ENCODE assay signal across 9 cellular contexts in genomic region chr5:140557965-140558364, GRCh38. TPM values are rescaled to one million over a fixed set of nuclear protein-coding genes. Genes with fewer than 3 reads are reported as not detected.
DNase-seq lines count a peak whose midpoint lies in the region; ATAC-seq and TF ChIP-seq lines count a peak whose summit lies in the region.
"Had no signal": no experiment of that assay in that cellular context is flagged by ENCODE, and none has a peak within 500 bp of the region (broad histone marks: within the 10 kb centered on the region; RNA-seq: fewer than 3 reads in every experiment).

No MANE protein-coding gene starts in this region.

- DNase-seq in activated naive CD4-positive, alpha-beta T cell treated with anti-CD3 and anti-CD28 coated beads, Interleukin-2, amount 10 ng/mL, durations not matched to agents 7 days and 5 days: no peak
- no peak for DNase-seq in activated naive CD4-positive, alpha-beta T cell (lab: John Stamatoyannopoulos, UW)
- no peak for DNase-seq in ascending aorta (ENCODE audit: low spot score in 2 of 2)
- no peak for DNase-seq in upper lobe of left lung
- DNase-seq in NCI-H446 (lab: John Stamatoyannopoulos, UW): no peak
- DNase-seq in sciatic nerve (ENCODE audit: low spot score): no peak
- DNase-seq: SIG-M5 had no signal

- no peaks in the 10 kb centered on the region for H3K27me3 Mint-ChIP-seq in activated naive CD4-positive, alpha-beta T cell treated with anti-CD3 and anti-CD28 coated beads, Interleukin-2, amount 10 ng/mL, durations not matched to agents 7 days and 5 days

- CTCF ChIA-PET in activated naive CD4-positive, alpha-beta T cell treated with anti-CD3 and anti-CD28 coated beads, Interleukin-2, amount 10 ng/mL, durations not matched to agents 7 days and 5 days (lab: Charles Lee): interaction anchor here (0.8 to 1.4 kb wide), 3 partner anchors 9 to 185 kb away, joined by 3 to 4 read pairs (median 3); no protein-coding TSS in a partner anchor

- ATAC-seq in upper lobe of left lung (ENCODE audit: low FRiP score in 2 of 2) (no peak), sciatic nerve (no peak), HG03159 (IDR thresholded peaks at IDR 0.05; ENCODE audit: unreplicated experiment) (no peak)

- H3K4me1 ChIP-seq in ascending aorta (peaks cover 5 to 20% of the 10 kb centered on the region in 2 donors), mesodermal cell (ENCODE audit: control insufficient read depth, insufficient read depth, low read length, poor library complexity, severe bottlenecking) (peaks cover 15% of the 10 kb centered on the region), upper lobe of left lung (peaks cover 22 to 45% (median 35%) of the 10 kb centered on the region in 4 donors)

- WGBS in mesodermal cell (ENCODE audit: insufficient coverage in 2 of 2), 2 experiments: 100% methylated on average over 1 to 3 of the region's 3 CpGs
- 82 to 90% methylated on average over 3 of the region's 3 CpGs for WGBS in upper lobe of left lung, 2 donors

- no peak for TF ChIP-seq CTCF in ascending aorta (IDR thresholded peaks at IDR 0.05)
- TF ChIP-seq CTCF in upper lobe of left lung (IDR thresholded peaks at IDR 0.05): no peak

- peak overlapping the region; percentile 89 for H3K27ac Mint-ChIP-seq in activated naive CD4-positive, alpha-beta T cell treated with anti-CD3 and anti-CD28 coated beads, Interleukin-2, amount 10 ng/mL, durations not matched to agents 7 days and 5 days

- H3K36me3 Mint-ChIP-seq in activated naive CD4-positive, alpha-beta T cell treated with anti-CD3 and anti-CD28 coated beads, Interleukin-2, amount 10 ng/mL, durations not matched to agents 7 days and 5 days: peaks cover 41% of the 10 kb centered on the region

- peaks cover 54% of the 10 kb centered on the region for H3K4me1 Mint-ChIP-seq in activated naive CD4-positive, alpha-beta T cell treated with anti-CD3 and anti-CD28 coated beads, Interleukin-2, amount 10 ng/mL, durations not matched to agents 7 days and 5 days

- TF ChIP-seq POLR2A in upper lobe of left lung (IDR thresholded peaks at IDR 0.05): no peak

- H3K9me3 ChIP-seq in ascending aorta (no peaks in the 10 kb centered on the region), mesodermal cell (ENCODE audit: control insufficient read depth, low read length) (no peaks in the 10 kb centered on the region), upper lobe of left lung (no peaks in the 10 kb centered on the region)

- peak overlapping the region; percentile 82 to 88 for H3K27ac ChIP-seq in ascending aorta
- H3K27ac ChIP-seq in mesodermal cell (ENCODE audit: low read depth, low read length, severe bottlenecking): peak overlapping the region; percentile 84
- H3K27ac ChIP-seq in upper lobe of left lung: peak overlapping the region; percentile 91 to 95 (median 93)

- H3K4me3 ChIP-seq in ascending aorta (no peak overlapping the region), mesodermal cell (ENCODE audit: extremely low read depth, insufficient read depth, low read length, poor library complexity, severe bottlenecking) (peak overlapping the region; percentile 82), upper lobe of left lung (peak overlapping the region in 2 of 4 donors; percentile 66 to 76)

- intact Hi-C loops in ascending aorta (cut with DNase I): loop anchor here (1.0 to 5.0 kb wide), 3 partner anchors 11 to 381 kb away; partner anchors contain the start of genes CYSTM1 and EIF4EBP3
- intact Hi-C loops in sciatic nerve (cut with DNase I): no loop called here

- H3K4me3 Mint-ChIP-seq in activated naive CD4-positive, alpha-beta T cell treated with anti-CD3 and anti-CD28 coated beads, Interleukin-2, amount 10 ng/mL, durations not matched to agents 7 days and 5 days: peak overlapping the region; percentile 81

- H3K27me3 ChIP-seq in ascending aorta (no peaks in the 10 kb centered on the region), upper lobe of left lung (no peaks in the 10 kb centered on the region)

- H3K36me3 ChIP-seq in ascending aorta (peaks cover 7 to 19% of the 10 kb centered on the region in 2 donors), mesodermal cell (ENCODE audit: control insufficient read depth, insufficient read depth, low read length) (peaks cover 45% of the 10 kb centered on the region), upper lobe of left lung (peaks cover 0 to 19% (median 1%) of the 10 kb centered on the region in 4 donors)

- no peaks in the 10 kb centered on the region for H3K9me3 Mint-ChIP-seq in activated naive CD4-positive, alpha-beta T cell treated with anti-CD3 and anti-CD28 coated beads, Interleukin-2, amount 10 ng/mL, durations not matched to agents 7 days and 5 days

- no peak for TF ChIP-seq EP300 in upper lobe of left lung (IDR thresholded peaks at IDR 0.05)

RNA-seq across cellular contexts. Expression of gene SRA1, which starts 0.7 kb away (rescaled TPM):
- total RNA-seq in ascending aorta (47.3 TPM), upper lobe of left lung (10 to 100 TPM; 23.1 to 31.6 (median 29.6) TPM), sciatic nerve (23.2 TPM)
- 35.2 TPM for polyA plus RNA-seq in mesodermal cell (2013, experiment 1 of 2)
- polyA plus RNA-seq in mesodermal cell (2013, experiment 2 of 2): 31.7 TPM

RNA-seq across cellular contexts. Expression of gene APBB3, which starts 6.4 kb away (rescaled TPM):
- 47.3 TPM for total RNA-seq in ascending aorta
- 21.1 TPM for polyA plus RNA-seq in mesodermal cell (2013, experiment 1 of 2)
- polyA plus RNA-seq in mesodermal cell (2013, experiment 2 of 2): 17.3 TPM
- 100 to 1,000 TPM in 1 of 6 donors, 10 to 100 TPM in 5; 14.1 to 127 (median 28.4) TPM for total RNA-seq in upper lobe of left lung
- total RNA-seq in sciatic nerve: 43.1 TPM

RNA-seq across cellular contexts. Expression of gene SLC35A4, which starts 6.7 kb away (rescaled TPM):
- total RNA-seq in ascending aorta (46.2 TPM), upper lobe of left lung (10 to 100 TPM; 30.4 to 92.3 (median 56.7) TPM), sciatic nerve (37.9 TPM)
- polyA plus RNA-seq in mesodermal cell (2013, experiment 1 of 2): 51.5 TPM
- 47.7 TPM for polyA plus RNA-seq in mesodermal cell (2013, experiment 2 of 2)

RNA-seq across cellular contexts. Expression of gene EIF4EBP3, which starts 10.5 kb away (rescaled TPM):
- total RNA-seq in ascending aorta: 4.0 TPM
- polyA plus RNA-seq in mesodermal cell (2013, experiment 1 of 2): 6.7 TPM
- polyA plus RNA-seq in mesodermal cell (2013, experiment 2 of 2): 6.3 TPM
- 10 to 100 TPM; 12.1 to 32.5 (median 21.0) TPM for total RNA-seq in upper lobe of left lung
- total RNA-seq in sciatic nerve: 12.6 TPM
